Comparison of ENCODE assay signal across 7 cellular contexts in the genomic region with DNA sequence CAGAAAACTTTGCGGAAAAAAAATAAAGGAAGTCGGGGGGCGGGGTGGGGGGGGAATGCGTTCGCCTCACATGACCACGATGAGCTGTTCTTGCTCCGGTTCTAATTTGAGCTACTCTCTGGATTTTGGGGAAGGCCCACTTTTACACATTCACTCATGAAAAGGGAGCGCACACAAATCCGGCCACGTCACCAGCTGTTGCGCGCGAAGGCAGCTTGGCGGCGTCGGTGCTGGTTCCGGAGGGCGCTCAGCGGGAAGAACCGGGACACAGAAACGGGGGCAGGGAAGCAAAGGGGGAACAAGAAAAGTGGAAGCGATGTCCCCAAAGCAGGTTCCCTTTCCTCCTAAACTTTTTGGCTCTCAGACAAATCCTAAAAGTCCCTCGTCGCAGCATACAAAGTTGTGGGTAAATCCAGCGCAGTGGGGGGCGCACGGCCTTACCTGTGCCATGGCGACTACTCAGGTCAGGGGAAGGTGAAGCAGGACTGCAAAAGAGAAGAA. TPM values are rescaled to one million over a fixed set of nuclear protein-coding genes. Genes with fewer than 3 reads are reported as not detected.
DNase-seq lines count a peak whose midpoint lies in the region; ATAC-seq, FAIRE-seq and TF ChIP-seq lines count a peak whose summit lies in the region.

No MANE protein-coding gene starts in this region.

- DNase-seq in RWPE1 (ENCODE audit: low spot score) (peak; percentile 40), activated gamma-delta T cell treated with Interleukin-2 at 50 U/mL for 16 hours (peak; percentile 36), frontal cortex (ENCODE audit: low spot score in 2 of 2) (peak; percentile 33 to 49), neural progenitor cell (ENCODE audit: low spot score) (peak; percentile 44), thyroid gland (peak; percentile 73 to 78)

- peak overlapping the region; percentile 88 for H3K27ac Mint-ChIP-seq in neural progenitor cell

- TF ChIP-seq POLR2A in thyroid gland (IDR thresholded peaks at IDR 0.05): peak in 1 of 2 donors; percentile 6

- H4K20me1 ChIP-seq in neural progenitor cell (ENCODE audit: low read depth): peaks cover 10% of the 10 kb centered on the region

- POLR2A ChIA-PET in RWPE1 (lab: Yijun Ruan, JAX; ENCODE audit: low non-redundant PET): interaction anchor here (1.0 to 1.2 kb wide), 2 partner anchors 11 to 15 kb away, joined by 3 to 4 read pairs; no protein-coding TSS in a partner anchor

- H3K36me3 ChIP-seq in neural progenitor cell: no peaks in the 10 kb centered on the region
- no peaks in the 10 kb centered on the region for H3K36me3 ChIP-seq in thyroid gland

- TF ChIP-seq CTCF in RWPE1 (conservative IDR thresholded peaks at IDR 0.05; ENCODE audit: low read depth) (0 out of 2 replicates have a peak, but pooled peaks have one; percentile 14), neural progenitor cell (IDR thresholded peaks at IDR 0.05) (no peak), thyroid gland (IDR thresholded peaks at IDR 0.05) (peak in 4 of 6 experiments; percentile 16 to 26 (median 24))

- peaks cover 15% of the 10 kb centered on the region for H3K36me3 Mint-ChIP-seq in neural progenitor cell

- peak overlapping the region; percentile 86 for H3K4me3 ChIP-seq in neural progenitor cell
- H3K4me3 ChIP-seq in thyroid gland (replicated peaks in 1 of 3): peak overlapping the region; percentile 53 to 86 (median 81)

- peak overlapping the region; percentile 95 for H3K27ac ChIP-seq in RWPE1
- H3K27ac ChIP-seq in neural progenitor cell: no peak overlapping the region
- peak overlapping the region; percentile 89 to 94 (median 92) for H3K27ac ChIP-seq in thyroid gland

- WGBS in thyroid gland, 2 donors: 1% methylated on average over 27 to 28 of the region's 28 CpGs

- peaks cover 45% of the 10 kb centered on the region for H3K79me2 ChIP-seq in neural progenitor cell (ENCODE audit: low read depth)

- ATAC-seq in GM18517 (IDR thresholded peaks at IDR 0.05; ENCODE audit: unreplicated experiment) (peak; percentile 12), HG03039 (IDR thresholded peaks at IDR 0.05; ENCODE audit: unreplicated experiment) (peak; percentile 24)

- H3K9ac ChIP-seq in neural progenitor cell: peak overlapping the region; percentile 66

- H3K27me3 Mint-ChIP-seq in neural progenitor cell (ENCODE audit: insufficient read depth, low read depth): no peaks in the 10 kb centered on the region

- H3K9me3 ChIP-seq in neural progenitor cell (ENCODE audit: low read depth): no peaks in the 10 kb centered on the region
- no peaks in the 10 kb centered on the region for H3K9me3 ChIP-seq in thyroid gland

- H3K4me3 Mint-ChIP-seq in neural progenitor cell: peak overlapping the region; percentile 98

- H3K4me1 ChIP-seq in neural progenitor cell (peaks cover 9% of the 10 kb centered on the region), thyroid gland (peaks cover 18 to 39% of the 10 kb centered on the region in 2 donors)

- no peaks in the 10 kb centered on the region for H3K9me3 Mint-ChIP-seq in neural progenitor cell

- intact Hi-C loops in thyroid gland (cut with DNase I): no loop called here

- peaks cover 13% of the 10 kb centered on the region for H3F3A ChIP-seq in neural progenitor cell (ENCODE audit: low read depth)

- peaks cover 29% of the 10 kb centered on the region for H3K4me1 Mint-ChIP-seq in neural progenitor cell

- no peak for FAIRE-seq in frontal cortex (lab: Jason Lieb, UNC)

- CTCF ChIA-PET in RWPE1 (lab: Yijun Ruan, JAX): interaction anchor here (0.6 to 1.3 kb wide), 4 partner anchors 9 to 41 kb away, joined by 4 to 10 read pairs (median 5); no protein-coding TSS in a partner anchor

- H2AFZ ChIP-seq in neural progenitor cell (replicated peaks): peak overlapping the region; percentile 90

- no peaks in the 10 kb centered on the region for H3K27me3 ChIP-seq in neural progenitor cell
- no peaks in the 10 kb centered on the region for H3K27me3 ChIP-seq in thyroid gland

- peak overlapping the region; percentile 88 for H3K4me2 ChIP-seq in neural progenitor cell

RNA-seq across cellular contexts. Expression of gene ANXA5, which starts 0.6 kb away (rescaled TPM):
- total RNA-seq in frontal cortex (31.8 TPM), neural progenitor cell (ENCODE audit: low replicate concordance) (153 and 216 TPM in 2 replicates), thyroid gland (100 to 1,000 TPM; 313 to 356 (median 325) TPM)
